8 cellular contexts compared by ENCODE assay signal in genomic region chr1:159780583-159781582, GRCh38. TPM values are rescaled to one million over a fixed set of nuclear protein-coding genes. Genes with fewer than 3 reads are reported as not detected.
DNase-seq lines count a peak whose midpoint lies in the region; ATAC-seq, FAIRE-seq and TF ChIP-seq lines count a peak whose summit lies in the region.

Gene DUSP23 (plus strand): TSS chr1:159780962. CDS start chr1:159781101, 139 bp downstream.

- peak; percentile 59 for TF ChIP-seq POLR2A in GM18951 (IDR thresholded peaks at IDR 0.05; ENCODE audit: extremely low read depth, insufficient read depth, insufficient read length)

- peaks cover 33% of the 10 kb centered on the region for H3K4me1 Mint-ChIP-seq in chondrocyte (ENCODE audit: low read depth)

- no peaks in the 10 kb centered on the region for H3K36me3 Mint-ChIP-seq in chondrocyte (ENCODE audit: low read depth)

- DNase-seq in AG08396 (ENCODE audit: low spot score) = peak; percentile 99
- peak; percentile 96 to 97 for DNase-seq in NCI-H446 (lab: John Stamatoyannopoulos, UW)
- DNase-seq in activated CD4-positive, alpha-beta T cell treated with anti-CD3 and anti-CD28 coated beads for 24 hours (ENCODE audit: low read depth in 2 of 2) = peak; percentile 89 to 92
- DNase-seq in chondrocyte (ENCODE audit: low spot score) = peak; percentile 98
- DNase-seq in kidney = peak; percentile 99
- DNase-seq in stimulated activated CD4-positive, alpha-beta T cell treated with anti-CD3 and anti-CD28 coated beads, Interleukin-15, amount 100 ng/mL, for 24 hours = peak; percentile 97

- intact Hi-C loops in kidney (cut with DNase I) = no loop called here

- H3K4me1 ChIP-seq in kidney (ENCODE audit: control insufficient read depth in 1 of 2, insufficient read depth in 1 of 2, low read depth in 1 of 2, low read length in 2 of 2) = peaks cover 0 to 7% of the 10 kb centered on the region in 2 donors

- no peaks in the 10 kb centered on the region for H3K36me3 ChIP-seq in kidney (ENCODE audit: control insufficient read depth in 1 of 2, insufficient read depth in 2 of 2, low read length in 2 of 2)

- H3K27ac Mint-ChIP-seq in chondrocyte (ENCODE audit: unreplicated experiment) = peak within 1 kb of the TSS; percentile 46

- no peaks in the 10 kb centered on the region for H3K9me3 ChIP-seq in kidney (ENCODE audit: control insufficient read depth in 1 of 2, low read length in 2 of 2)

- in situ Hi-C loops in GM18951 (cut with MboI; ENCODE audit: low sequenced_read_pairs, unreplicated experiment) = loop anchor here (10.0 kb wide), 1 partner anchor 224 kb away; no protein-coding TSS in a partner anchor

- peak within 1 kb of the TSS; percentile 25 to 55 for H3K9ac ChIP-seq in kidney (ENCODE audit: low read length in 2 of 2)

- peak; percentile 98 for ATAC-seq in HG03196 (IDR thresholded peaks at IDR 0.05; ENCODE audit: unreplicated experiment)

- TF ChIP-seq CTCF in chondrocyte (IDR thresholded peaks at IDR 0.05) = peak; percentile 90
- TF ChIP-seq CTCF in kidney (IDR thresholded peaks at IDR 0.05; ENCODE audit: borderline replicate concordance, extremely low read depth, insufficient read depth) = peak; percentile 98

- H3K27me3 Mint-ChIP-seq in chondrocyte (ENCODE audit: low read depth) = no peaks in the 10 kb centered on the region

- peak; percentile 98 for FAIRE-seq in kidney (lab: Jason Lieb, UNC)

- H3K9me3 Mint-ChIP-seq in chondrocyte (ENCODE audit: low read depth) = no peaks in the 10 kb centered on the region

- peak within 1 kb of the TSS; percentile 74 for H3K4me3 Mint-ChIP-seq in chondrocyte (ENCODE audit: unreplicated experiment)

- H3K4me3 ChIP-seq in kidney (ENCODE audit: low read length in 2 of 2) = peak within 1 kb of the TSS; percentile 74 to 85

- peak within 1 kb of the TSS; percentile 82 to 85 for H3K27ac ChIP-seq in kidney (ENCODE audit: low read depth in 2 of 2, low read length in 2 of 2)

RNA-seq across cellular contexts. Expression of gene DUSP23, which starts in this region (rescaled TPM):
- total RNA-seq in chondrocyte = 15.4 to 21.3 TPM (median 16.9 TPM) in 3 replicates
- total RNA-seq in kidney = 128 TPM
- 327 TPM for polyA plus RNA-seq in kidney (ENCODE audit: insufficient read depth, low read depth, low replicate concordance)

Comparison
In these comparisons a context has a peak if more than half of its experiments do, and no peak if none do; other contexts are left out.
1. Peak in every context shown above with its lines: DNase-seq, ATAC-seq, H3K4me3 ChIP-seq and H3K27ac ChIP-seq.